Comparison of ENCODE assay signal across 22 cellular contexts in the genomic region with DNA sequence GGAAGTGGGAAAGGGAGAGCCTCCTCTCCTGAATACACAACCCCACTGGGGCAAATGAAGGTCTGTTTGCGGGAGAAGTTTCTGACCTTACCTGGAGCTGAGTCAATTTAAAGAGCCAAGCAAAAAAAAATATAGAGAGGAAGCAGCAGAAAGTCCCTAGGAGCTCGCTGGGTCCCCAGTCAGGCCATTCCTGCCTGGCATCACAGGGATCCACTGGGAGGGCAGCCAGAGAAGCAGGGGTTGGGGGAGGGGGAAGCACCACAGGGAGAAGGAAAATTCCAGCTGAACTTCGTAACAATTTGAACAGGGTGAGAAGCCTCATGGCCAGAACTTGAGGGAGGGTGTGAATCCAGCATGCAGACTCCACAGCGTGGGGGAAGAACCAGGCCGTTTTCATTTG.
"Had no signal": no experiment of that assay in that cellular context is flagged by ENCODE, and none has a peak within 500 bp of the region (broad histone marks: within the 10 kb centered on the region; RNA-seq: fewer than 3 reads in every experiment).

No MANE protein-coding gene starts in this region.

- ATAC-seq: activated CD8-positive, alpha-beta T cell treated with anti-CD3 and anti-CD28 coated beads, Interleukin-2, amount 10 ng/mL, durations not matched to agents 7 days and 5 days; K562 had no signal

- H3K9me3 ChIP-seq: adrenal gland, Peyer's patch had no signal

- H3K4me1 Mint-ChIP-seq: activated naive CD8-positive, alpha-beta T cell treated with anti-CD3 and anti-CD28 coated beads, Interleukin-2, amount 10 ng/mL, durations not matched to agents 7 days and 5 days had no signal

- H3K27ac ChIP-seq: adrenal gland, Peyer's patch, RWPE1 had no signal

- H3K4me3 ChIP-seq: adrenal gland, K562, Peyer's patch had no signal

- H3K27me3 ChIP-seq: adrenal gland, Peyer's patch had no signal

- H3K36me3 ChIP-seq: adrenal gland, Peyer's patch had no signal

- H3K27ac Mint-ChIP-seq: activated CD8-positive, alpha-beta T cell treated with anti-CD3 and anti-CD28 coated beads, Interleukin-2, amount 10 ng/mL, durations not matched to agents 7 days and 5 days; activated naive CD8-positive, alpha-beta T cell treated with anti-CD3 and anti-CD28 coated beads, Interleukin-2, amount 10 ng/mL, durations not matched to agents 7 days and 5 days; T-helper 1 cell treated with Interleukin-12 subunit alpha and Interleukin-12 subunit beta and Interleukin-4 antibody, amounts not matched to agents 30 μg/mL and 1 μg/mL, for 36 hours had no signal

- H3K36me3 Mint-ChIP-seq: activated naive CD8-positive, alpha-beta T cell treated with anti-CD3 and anti-CD28 coated beads, Interleukin-2, amount 10 ng/mL, durations not matched to agents 7 days and 5 days had no signal

- H3K4me1 ChIP-seq: adrenal gland, Peyer's patch had no signal

- H3K4me3 Mint-ChIP-seq: activated CD8-positive, alpha-beta T cell treated with anti-CD3 and anti-CD28 coated beads, Interleukin-2, amount 10 ng/mL, durations not matched to agents 7 days and 5 days; activated naive CD8-positive, alpha-beta T cell treated with anti-CD3 and anti-CD28 coated beads, Interleukin-2, amount 10 ng/mL, durations not matched to agents 7 days and 5 days; T-helper 1 cell treated with Interleukin-12 subunit alpha and Interleukin-12 subunit beta and Interleukin-4 antibody, amounts not matched to agents 30 μg/mL and 1 μg/mL, for 36 hours had no signal

- DNase-seq: activated CD4-positive, alpha-beta T cell treated with anti-CD3 and anti-CD28 coated beads for 48 hours; activated CD4-positive, alpha-beta T cell treated with anti-CD3 and anti-CD28 coated beads, Interleukin-2, amount 50 U/mL, for 4 hours; activated CD4-positive, CD25-positive, alpha-beta regulatory T cell treated with anti-CD3 and anti-CD28 coated beads, Interleukin-2, amount 50 U/mL, for 72 hours; activated CD8-positive, alpha-beta memory T cell treated with anti-CD3 and anti-CD28 coated beads, Interleukin-2, amount 50 U/mL, for 48 hours; activated CD8-positive, alpha-beta T cell treated with anti-CD3 and anti-CD28 coated beads, Interleukin-2, amount 10 ng/mL, durations not matched to agents 7 days and 5 days; activated naive CD4-positive, alpha-beta T cell treated with anti-CD3 and anti-CD28 coated beads, Interleukin-2, amount 50 U/mL, for 16 hours; activated naive CD8-positive, alpha-beta T cell treated with anti-CD3 and anti-CD28 coated beads, Interleukin-2, amount 10 ng/mL, durations not matched to agents 7 days and 5 days; activated T-cell treated with anti-CD3 and anti-CD28 coated beads, Interleukin-2, amount 50 U/mL, for 1 hour; adrenal gland; anterior cingulate cortex; Karpas-422; NCI-H1105 treated with DMSO at 0.1 percent for 48 hours; NCI-H1436 treated with DMSO at 0.1 percent for 48 hours; NCI-H187; NCI-H2081; NCI-H510A treated with DMSO at 0.1 percent for 48 hours; NCI-H69; Peyer's patch; SHP77 treated with DMSO at 0.1 percent for 48 hours had no signal
